Comparison of ENCODE assay signal across 12 cellular contexts in genomic region chr11:76671236-76671590, GRCh38. TPM values are rescaled to one million over a fixed set of nuclear protein-coding genes. Genes with fewer than 3 reads are reported as not detected.
DNase-seq lines count a peak whose midpoint lies in the region; ATAC-seq, FAIRE-seq and TF ChIP-seq lines count a peak whose summit lies in the region.
"Had no signal": no experiment of that assay in that cellular context is flagged by ENCODE, and none has a peak within 500 bp of the region (broad histone marks: within the 10 kb centered on the region; RNA-seq: fewer than 3 reads in every experiment).

No MANE protein-coding gene starts in this region.

- H3K27ac ChIP-seq in astrocyte (ENCODE audit: low read depth, low read length) (no peak overlapping the region), thoracic aorta (peak overlapping the region; percentile 48 to 70)
- H3K27ac ChIP-seq: C4-2B had no signal

- ATAC-seq in activated T-cell treated with anti-CD3 and anti-CD28 coated beads, Interleukin-2, amount 50 U/mL, for 4 hours = no peak
- ATAC-seq in memory B cell (ENCODE audit: low read depth) (no peak), thoracic aorta (ENCODE audit: insufficient number of reproducible peaks, low FRiP score, low read depth) (no peak), HG02852 (IDR thresholded peaks at IDR 0.05; ENCODE audit: unreplicated experiment) (no peak)

- no peak for TF ChIP-seq CTCF in astrocyte (IDR thresholded peaks at IDR 0.05; ENCODE audit: insufficient read depth, low read depth, low read length)
- no peak for TF ChIP-seq CTCF in thoracic aorta (IDR thresholded peaks at IDR 0.05)
- no peak for TF ChIP-seq CTCF in lower leg skin (IDR thresholded peaks at IDR 0.05)

- H3K9me3 Mint-ChIP-seq in activated T-cell treated with anti-CD3 and anti-CD28 coated beads, Interleukin-2, amount 50 U/mL, for 4 hours = no peaks in the 10 kb centered on the region
- no peaks in the 10 kb centered on the region for H3K9me3 Mint-ChIP-seq in astrocyte (ENCODE audit: unreplicated experiment)
- H3K9me3 Mint-ChIP-seq in memory B cell = no peaks in the 10 kb centered on the region

- no peak overlapping the region for H3K27ac Mint-ChIP-seq in astrocyte (ENCODE audit: unreplicated experiment)
- peak overlapping the region; percentile 86 for H3K27ac Mint-ChIP-seq in memory B cell

- no peak for DNase-seq in activated T-cell treated with anti-CD3 and anti-CD28 coated beads, Interleukin-2, amount 50 U/mL, for 4 hours
- DNase-seq in activated T-cell treated with anti-CD3 and anti-CD28 coated beads, Interleukin-2, amount 50 U/mL, for 1 hour = no peak
- DNase-seq in astrocyte (ENCODE audit: low read depth) (no peak), memory B cell (ENCODE audit: low spot score in 2 of 2) (no peak), thoracic aorta (ENCODE audit: low spot score) (no peak), erythroblast (lab: John Stamatoyannopoulos, UW) (no peak), lower leg skin (ENCODE audit: low spot score in 2 of 2) (no peak)
- DNase-seq: Kasumi-1, SIG-M5 had no signal

- H3K4me3 ChIP-seq in astrocyte (ENCODE audit: insufficient read depth, low read depth, low read length) = peak overlapping the region; percentile 39
- H3K4me3 ChIP-seq in thoracic aorta = peak overlapping the region; percentile 76
- H3K4me3 ChIP-seq in lower leg skin (ENCODE audit: low read depth, poor library complexity, severe bottlenecking) = no peak overlapping the region

- WGBS in lower leg skin, 2 donors = 61 to 62% methylated on average over 6 of the region's 8 CpGs

- H3K27me3 ChIP-seq in astrocyte (ENCODE audit: insufficient read depth, low read length) = no peaks in the 10 kb centered on the region
- no peaks in the 10 kb centered on the region for H3K27me3 ChIP-seq in thoracic aorta (replicated peaks; ENCODE audit: insufficient read depth)

- H3K79me2 ChIP-seq in astrocyte (ENCODE audit: insufficient read depth, low read length) = peaks cover 5% of the 10 kb centered on the region

- intact Hi-C loops in lower leg skin (cut with DNase I; ENCODE audit: low total_unique reads) = no loop called here

- H3K27me3 Mint-ChIP-seq in activated T-cell treated with anti-CD3 and anti-CD28 coated beads, Interleukin-2, amount 50 U/mL, for 4 hours (ENCODE audit: low read depth) = peaks cover 23% of the 10 kb centered on the region
- peaks cover 37% of the 10 kb centered on the region for H3K27me3 Mint-ChIP-seq in astrocyte (ENCODE audit: low read depth, unreplicated experiment)
- H3K27me3 Mint-ChIP-seq in memory B cell = peaks cover 31% of the 10 kb centered on the region

- peak overlapping the region; percentile 44 for H2AFZ ChIP-seq in astrocyte (ENCODE audit: low read depth, low read length)

- peak overlapping the region; percentile 74 for H3K9ac ChIP-seq in astrocyte (ENCODE audit: low read length)

- H3K36me3 Mint-ChIP-seq in activated T-cell treated with anti-CD3 and anti-CD28 coated beads, Interleukin-2, amount 50 U/mL, for 4 hours (ENCODE audit: insufficient read depth) = no peaks in the 10 kb centered on the region
- H3K36me3 Mint-ChIP-seq in astrocyte (ENCODE audit: low read depth, unreplicated experiment) (peaks cover 1% of the 10 kb centered on the region), memory B cell (no peaks in the 10 kb centered on the region)

- H3K4me1 Mint-ChIP-seq in activated T-cell treated with anti-CD3 and anti-CD28 coated beads, Interleukin-2, amount 50 U/mL, for 4 hours (ENCODE audit: low read depth) = peaks cover 32% of the 10 kb centered on the region
- H3K4me1 Mint-ChIP-seq in astrocyte (ENCODE audit: low read depth, unreplicated experiment) (peaks cover 16% of the 10 kb centered on the region), memory B cell (peaks cover 57% of the 10 kb centered on the region)

- H3K36me3 ChIP-seq in astrocyte (ENCODE audit: insufficient read depth, low read length) (no peaks in the 10 kb centered on the region), thoracic aorta (no peaks in the 10 kb centered on the region)

- H3K4me1 ChIP-seq in astrocyte (ENCODE audit: insufficient read depth, low read length) (peaks cover 19% of the 10 kb centered on the region), thoracic aorta (ENCODE audit: control insufficient read depth in 1 of 2, low read depth in 2 of 2) (peaks cover 5 to 48% of the 10 kb centered on the region in 2 donors)

- H3K4me2 ChIP-seq in astrocyte (ENCODE audit: low read length) = peak overlapping the region; percentile 87

- FAIRE-seq in astrocyte (lab: Jason Lieb, UNC) = no peak
- FAIRE-seq: colon had no signal

- no peaks in the 10 kb centered on the region for H3K9me3 ChIP-seq in astrocyte (ENCODE audit: insufficient read depth, low read depth, low read length)
- no peaks in the 10 kb centered on the region for H3K9me3 ChIP-seq in thoracic aorta

- H3K4me3 Mint-ChIP-seq in activated T-cell treated with anti-CD3 and anti-CD28 coated beads, Interleukin-2, amount 50 U/mL, for 4 hours = peak overlapping the region; percentile 59
- H3K4me3 Mint-ChIP-seq in astrocyte (ENCODE audit: unreplicated experiment) (peak overlapping the region; percentile 50), memory B cell (peak overlapping the region; percentile 71)

- H4K20me1 ChIP-seq in astrocyte (ENCODE audit: insufficient read depth, low read length) = no peaks in the 10 kb centered on the region

- TF ChIP-seq POLR2A in erythroblast (IDR thresholded peaks at IDR 0.05; ENCODE audit: low read length) (no peak), lower leg skin (IDR thresholded peaks at IDR 0.05) (no peak)

RNA-seq across cellular contexts. Expression of gene LRRC32, which starts 0.7 kb away (rescaled TPM):
- total RNA-seq in activated T-cell treated with anti-CD3 and anti-CD28 coated beads, Interleukin-2, amount 50 U/mL, for 4 hours = 1 to 10 TPM; 4.6 to 5.8 (median 4.6) TPM
- total RNA-seq in astrocyte = 24.4 and 43.7 TPM in 2 replicates
- total RNA-seq in thoracic aorta = 100 to 1,000 TPM; 133 to 214 TPM
- total RNA-seq in lower leg skin = 10 to 100 TPM in 3 of 4 donors, 1 to 10 TPM in 1; 9.0 to 42.5 (median 18.7) TPM
